ENCODE assay signal across 11 cellular contexts in the genomic region with DNA sequence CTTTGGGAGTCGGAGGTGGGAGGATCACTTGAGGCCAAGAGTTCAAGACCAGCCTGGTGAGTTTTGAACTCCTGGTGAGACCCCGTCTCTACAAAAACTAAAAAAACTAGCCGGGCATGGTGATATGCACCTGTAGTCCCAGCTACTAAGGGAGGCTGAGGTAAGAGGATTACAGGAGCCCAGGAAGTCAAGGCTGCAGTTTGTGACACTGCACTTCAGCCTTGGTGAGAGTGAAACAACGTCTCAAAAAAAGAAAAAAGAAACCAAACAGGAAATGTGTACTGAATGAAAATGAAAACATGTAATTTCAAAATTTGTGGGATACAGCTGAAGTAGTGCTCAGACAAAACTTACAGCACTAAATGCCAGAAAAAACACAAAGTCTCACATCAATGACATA. TPM values are rescaled to one million over a fixed set of nuclear protein-coding genes. Genes with fewer than 3 reads are reported as not detected.
DNase-seq lines count a peak whose midpoint lies in the region; ATAC-seq, FAIRE-seq and TF ChIP-seq lines count a peak whose summit lies in the region.
"Had no signal": no experiment of that assay in that cellular context is flagged by ENCODE, and none has a peak within 500 bp of the region (broad histone marks: within the 10 kb centered on the region; RNA-seq: fewer than 3 reads in every experiment).

No MANE protein-coding gene starts in this region.

- no peaks in the 10 kb centered on the region for H3K9me3 ChIP-seq in osteoblast (ENCODE audit: low read depth, low read length)

- no peak for TF ChIP-seq CTCF in osteoblast (IDR thresholded peaks at IDR 0.05; ENCODE audit: extremely low read depth, low read depth, low read length)

- peaks cover 25% of the 10 kb centered on the region for H4K20me1 ChIP-seq in osteoblast (ENCODE audit: insufficient read depth, low read length)

- H3K27me3 ChIP-seq in osteoblast (ENCODE audit: insufficient read depth, low read length) = no peaks in the 10 kb centered on the region

- no peak overlapping the region for H3K27ac ChIP-seq in osteoblast (ENCODE audit: low read depth, low read length)

- peaks cover 97% of the 10 kb centered on the region for H3K79me2 ChIP-seq in osteoblast (ENCODE audit: insufficient read depth, low read length)

- peak; percentile 58 for ATAC-seq in HG03521 (IDR thresholded peaks at IDR 0.05; ENCODE audit: unreplicated experiment)

- peak; percentile 41 for FAIRE-seq in H54 (lab: Jason Lieb, UNC)
- FAIRE-seq: RCC 7860 had no signal

- peak overlapping the region; percentile 31 for H3K4me2 ChIP-seq in osteoblast (ENCODE audit: insufficient read depth, low read length)

- no peak for TF ChIP-seq POLR2A in H54 (IDR thresholded peaks at IDR 0.05; ENCODE audit: low read depth, low read length)

- H3K36me3 ChIP-seq in osteoblast (ENCODE audit: insufficient read depth, low read length) = no peaks in the 10 kb centered on the region

- DNase-seq in activated CD4-positive, alpha-beta T cell treated with anti-CD3 and anti-CD28 coated beads, Interleukin-2, amount 50 U/mL, for 48 hours = peak; percentile 12 to 16
- no peak for DNase-seq in activated CD4-positive, alpha-beta T cell treated with anti-CD3 and anti-CD28 coated beads, Interleukin-2, amount 50 U/mL, for 4 hours
- DNase-seq in H54 (ENCODE audit: insufficient read length, low spot score) = no peak
- DNase-seq in osteoblast (ENCODE audit: insufficient read length, low spot score, missing footprints) = no peak
- no peak for DNase-seq in CD1c-positive myeloid dendritic cell (ENCODE audit: extremely low spot score)
- no peak for DNase-seq in KG1 (lab: John Stamatoyannopoulos, UW)
- DNase-seq in COLO668 (lab: John Stamatoyannopoulos, UW; ENCODE audit: unreplicated experiment) = no peak
- DNase-seq: cortex of kidney; stimulated activated CD4-positive, alpha-beta T cell treated with anti-CD3 and anti-CD28 coated beads, Interleukin-4, amount 100 ng/mL, for 24 hours had no signal

- no peak overlapping the region for H3K4me3 ChIP-seq in osteoblast (ENCODE audit: insufficient read depth, low read length)

- H3K4me1 ChIP-seq in osteoblast (ENCODE audit: insufficient read depth, low read length) = peaks cover under 1% of the 10 kb centered on the region

- H2AFZ ChIP-seq in osteoblast (ENCODE audit: low read length) = no peak overlapping the region

RNA-seq across cellular contexts. Expression of a gene that starts 7.6 kb away (rescaled TPM):
- 68.4 and 76.0 TPM in 2 replicates for total RNA-seq in osteoblast

Comparison
In these comparisons a context has a peak if more than half of its experiments do, and no peak if none do; other contexts are left out.
1. DNase-seq: peak in activated CD4-positive, alpha-beta T cell treated with anti-CD3 and anti-CD28 coated beads, Interleukin-2, amount 50 U/mL, for 48 hours (2 of 2); none in activated CD4-positive, alpha-beta T cell treated with anti-CD3 and anti-CD28 coated beads, Interleukin-2, amount 50 U/mL, for 4 hours (0 of 2), H54 (single experiment), osteoblast (single experiment), CD1c-positive myeloid dendritic cell (single experiment), KG1 (single experiment) and COLO668 (single experiment).